ENCODE assay signal across 16 cellular contexts in genomic region chr12:54363047-54363446, GRCh38. TPM values are rescaled to one million over a fixed set of nuclear protein-coding genes. Genes with fewer than 3 reads are reported as not detected.
DNase-seq lines count a peak whose midpoint lies in the region; ATAC-seq and TF ChIP-seq lines count a peak whose summit lies in the region.
"Had no signal": no experiment of that assay in that cellular context is flagged by ENCODE, and none has a peak within 500 bp of the region (broad histone marks: within the 10 kb centered on the region; RNA-seq: fewer than 3 reads in every experiment).

No MANE protein-coding gene starts in this region.

- H3K27ac ChIP-seq in endodermal cell (ENCODE audit: low read depth, low read length) = no peak overlapping the region
- H3K27ac ChIP-seq: C4-2B had no signal

- H3K27ac Mint-ChIP-seq in activated CD8-positive, alpha-beta T cell treated with anti-CD3 and anti-CD28 coated beads, Interleukin-2, amount 10 ng/mL, durations not matched to agents 7 days and 5 days = peak overlapping the region; percentile 85
- H3K27ac Mint-ChIP-seq in activated CD8-positive, alpha-beta T cell treated with anti-CD3 and anti-CD28 coated beads for 36 hours = no peak overlapping the region
- H3K27ac Mint-ChIP-seq in endodermal cell (no peak overlapping the region), osteocyte (ENCODE audit: unreplicated experiment) (no peak overlapping the region)

- H3K4me3 Mint-ChIP-seq in activated CD8-positive, alpha-beta T cell treated with anti-CD3 and anti-CD28 coated beads, Interleukin-2, amount 10 ng/mL, durations not matched to agents 7 days and 5 days = no peak overlapping the region
- no peak overlapping the region for H3K4me3 Mint-ChIP-seq in activated CD8-positive, alpha-beta T cell treated with anti-CD3 and anti-CD28 coated beads for 36 hours
- H3K4me3 Mint-ChIP-seq in endodermal cell (no peak overlapping the region), osteocyte (ENCODE audit: unreplicated experiment) (no peak overlapping the region)
- H3K4me3 Mint-ChIP-seq: H9 had no signal

- H3K27me3 ChIP-seq in endodermal cell (ENCODE audit: control insufficient read depth, insufficient read depth, low read length, poor library complexity, severe bottlenecking) = peaks cover 4% of the 10 kb centered on the region
- H3K27me3 ChIP-seq: MG63 had no signal

- no peaks in the 10 kb centered on the region for H3K9me3 Mint-ChIP-seq in activated CD8-positive, alpha-beta T cell treated with anti-CD3 and anti-CD28 coated beads, Interleukin-2, amount 10 ng/mL, durations not matched to agents 7 days and 5 days (ENCODE audit: insufficient read depth)
- H3K9me3 Mint-ChIP-seq in activated CD8-positive, alpha-beta T cell treated with anti-CD3 and anti-CD28 coated beads for 36 hours = no peaks in the 10 kb centered on the region
- H3K9me3 Mint-ChIP-seq in endodermal cell = no peaks in the 10 kb centered on the region
- no peaks in the 10 kb centered on the region for H3K9me3 Mint-ChIP-seq in osteocyte (ENCODE audit: unreplicated experiment)
- H3K9me3 Mint-ChIP-seq: H9 had no signal

- intact Hi-C loops in activated CD8-positive, alpha-beta T cell treated with anti-CD3 and anti-CD28 coated beads for 36 hours (cut with micrococcal nuclease) = loop anchor here (5.0 kb wide), 2 partner anchors 36 to 71 kb away; partner anchors contain the start of gene COPZ1

- no peak for TF ChIP-seq CTCF in activated CD8-positive, alpha-beta T cell treated with anti-CD3 and anti-CD28 coated beads for 36 hours (IDR thresholded peaks at IDR 0.05)
- TF ChIP-seq CTCF in endodermal cell (conservative IDR thresholded peaks at IDR 0.05) (no peak), osteocyte (IDR thresholded peaks at IDR 0.05) (no peak)

- H3K4me3 ChIP-seq in endodermal cell (ENCODE audit: low read length) = no peak overlapping the region
- H3K4me3 ChIP-seq: MG63 had no signal

- 88 to 94% methylated on average over 7 to 8 of the region's 8 CpGs for WGBS in endodermal cell (ENCODE audit: insufficient coverage in 1 of 2, insufficient read length in 1 of 2), 2 experiments

- CTCF ChIA-PET in activated CD8-positive, alpha-beta T cell treated with anti-CD3 and anti-CD28 coated beads, Interleukin-2, amount 10 ng/mL, durations not matched to agents 7 days and 5 days (lab: Charles Lee) = interaction anchor here (0.7 to 3.0 kb wide), 8 partner anchors 9 to 149 kb away, joined by 3 to 24 read pairs (median 4); partner anchors contain the start of gene COPZ1
- CTCF ChIA-PET in activated CD8-positive, alpha-beta T cell treated with anti-CD3 and anti-CD28 coated beads for 36 hours (lab: Charles Lee) = interaction anchor here (1.0 to 9.0 kb wide), 7 partner anchors 17 to 143 kb away, joined by 3 to 117 read pairs (median 5); no protein-coding TSS in a partner anchor

- H3K4me1 ChIP-seq in endodermal cell (ENCODE audit: control insufficient read depth, insufficient read depth, low read length) = peaks cover 3% of the 10 kb centered on the region

- no peaks in the 10 kb centered on the region for H3K36me3 ChIP-seq in endodermal cell (ENCODE audit: control insufficient read depth, insufficient read depth, low read length)
- H3K36me3 ChIP-seq: MG63 had no signal

- peaks cover 4% of the 10 kb centered on the region for H3K27me3 Mint-ChIP-seq in activated CD8-positive, alpha-beta T cell treated with anti-CD3 and anti-CD28 coated beads, Interleukin-2, amount 10 ng/mL, durations not matched to agents 7 days and 5 days (ENCODE audit: low read depth)
- H3K27me3 Mint-ChIP-seq in activated CD8-positive, alpha-beta T cell treated with anti-CD3 and anti-CD28 coated beads for 36 hours = peaks cover 3% of the 10 kb centered on the region
- H3K27me3 Mint-ChIP-seq in endodermal cell (ENCODE audit: insufficient read depth) = peaks cover 32% of the 10 kb centered on the region
- H3K27me3 Mint-ChIP-seq in osteocyte (ENCODE audit: unreplicated experiment) = no peaks in the 10 kb centered on the region

- no peak for DNase-seq in activated CD8-positive, alpha-beta T cell treated with anti-CD3 and anti-CD28 coated beads, Interleukin-2, amount 10 ng/mL, durations not matched to agents 7 days and 5 days
- no peak for DNase-seq in activated CD8-positive, alpha-beta T cell treated with anti-CD3 and anti-CD28 coated beads for 36 hours
- peak; percentile 1 for DNase-seq in COLO668 (lab: John Stamatoyannopoulos, UW; ENCODE audit: unreplicated experiment)
- DNase-seq in endodermal cell = peak; percentile 46
- DNase-seq in osteocyte (ENCODE audit: extremely low spot score, unreplicated experiment) = no peak
- DNase-seq: 8988T, Caco-2, DMS53, H9, MG63, NCI-H1105, NCI-H1694 treated with DMSO at 0.1 percent for 48 hours, NCI-H69, PC-3 had no signal

- ATAC-seq in activated CD8-positive, alpha-beta T cell treated with anti-CD3 and anti-CD28 coated beads, Interleukin-2, amount 10 ng/mL, durations not matched to agents 7 days and 5 days = no peak
- no peak for ATAC-seq in activated CD8-positive, alpha-beta T cell treated with anti-CD3 and anti-CD28 coated beads for 36 hours
- ATAC-seq in HG03457 (IDR thresholded peaks at IDR 0.05; ENCODE audit: unreplicated experiment) = no peak
- ATAC-seq: PC-3 had no signal

- peaks cover 36% of the 10 kb centered on the region for H3K4me1 Mint-ChIP-seq in activated CD8-positive, alpha-beta T cell treated with anti-CD3 and anti-CD28 coated beads, Interleukin-2, amount 10 ng/mL, durations not matched to agents 7 days and 5 days (ENCODE audit: low read depth)
- H3K4me1 Mint-ChIP-seq in activated CD8-positive, alpha-beta T cell treated with anti-CD3 and anti-CD28 coated beads for 36 hours (ENCODE audit: low read depth) = peaks cover 28% of the 10 kb centered on the region
- H3K4me1 Mint-ChIP-seq in endodermal cell (peaks cover 6% of the 10 kb centered on the region), osteocyte (ENCODE audit: unreplicated experiment) (peaks cover 11% of the 10 kb centered on the region)

- H3K9me3 ChIP-seq in endodermal cell (ENCODE audit: control insufficient read depth, low read length) = no peaks in the 10 kb centered on the region
- H3K9me3 ChIP-seq: Caco-2, MG63 had no signal

- POLR2A ChIA-PET in activated CD8-positive, alpha-beta T cell treated with anti-CD3 and anti-CD28 coated beads, Interleukin-2, amount 10 ng/mL, durations not matched to agents 7 days and 5 days (lab: Charles Lee) = no interaction called here
- POLR2A ChIA-PET in activated CD8-positive, alpha-beta T cell treated with anti-CD3 and anti-CD28 coated beads for 36 hours (lab: Charles Lee) = interaction anchor here (0.9 to 1.5 kb wide), 3 partner anchors 11 to 76 kb away, joined by 3 to 6 read pairs (median 4); no protein-coding TSS in a partner anchor

- no peaks in the 10 kb centered on the region for H3K36me3 Mint-ChIP-seq in activated CD8-positive, alpha-beta T cell treated with anti-CD3 and anti-CD28 coated beads, Interleukin-2, amount 10 ng/mL, durations not matched to agents 7 days and 5 days (ENCODE audit: low read depth)
- no peaks in the 10 kb centered on the region for H3K36me3 Mint-ChIP-seq in activated CD8-positive, alpha-beta T cell treated with anti-CD3 and anti-CD28 coated beads for 36 hours (ENCODE audit: low read depth)
- H3K36me3 Mint-ChIP-seq in endodermal cell (ENCODE audit: low read depth) = no peaks in the 10 kb centered on the region
- no peaks in the 10 kb centered on the region for H3K36me3 Mint-ChIP-seq in osteocyte (ENCODE audit: unreplicated experiment)

- H3K9ac ChIP-seq in endodermal cell (ENCODE audit: extremely low read depth, low read length, poor library complexity, severe bottlenecking) = no peak overlapping the region

RNA-seq across cellular contexts. Expression of gene GPR84, which starts 1.2 kb away (rescaled TPM):
- under 1 TPM; 0.32 to 0.57 TPM for total RNA-seq in activated CD8-positive, alpha-beta T cell treated with anti-CD3 and anti-CD28 coated beads, Interleukin-2, amount 10 ng/mL, durations not matched to agents 7 days and 5 days
- total RNA-seq in activated CD8-positive, alpha-beta T cell treated with anti-CD3 and anti-CD28 coated beads for 36 hours = not detected
- not detected for total RNA-seq in endodermal cell
- polyA plus RNA-seq in endodermal cell (2013, experiment 1 of 2) = 0.11 TPM
- polyA plus RNA-seq in endodermal cell (2013, experiment 2 of 2) = not detected
- total RNA-seq in osteocyte = not detected in 2 replicates
- total RNA-seq: Caco-2, H9, PC-3 had no signal

RNA-seq across cellular contexts. Expression of gene ZNF385A, which starts 21.5 kb away (rescaled TPM):
- under 1 TPM; 0.55 to 0.74 TPM for total RNA-seq in activated CD8-positive, alpha-beta T cell treated with anti-CD3 and anti-CD28 coated beads, Interleukin-2, amount 10 ng/mL, durations not matched to agents 7 days and 5 days
- 1 to 10 TPM; 1.1 to 2.5 TPM for total RNA-seq in activated CD8-positive, alpha-beta T cell treated with anti-CD3 and anti-CD28 coated beads for 36 hours
- total RNA-seq in endodermal cell (10 to 100 TPM; 10.5 to 16.3 TPM), osteocyte (12.3 and 12.7 TPM in 2 replicates)
- polyA plus RNA-seq in endodermal cell (2013, experiment 1 of 2) = 39.3 TPM
- 35.5 TPM for polyA plus RNA-seq in endodermal cell (2013, experiment 2 of 2)

RNA-seq across cellular contexts. Expression of gene COPZ1, which starts 38.1 kb away (rescaled TPM):
- 100 to 1,000 TPM; 105 to 112 TPM for total RNA-seq in activated CD8-positive, alpha-beta T cell treated with anti-CD3 and anti-CD28 coated beads, Interleukin-2, amount 10 ng/mL, durations not matched to agents 7 days and 5 days
- total RNA-seq in activated CD8-positive, alpha-beta T cell treated with anti-CD3 and anti-CD28 coated beads for 36 hours = 10 to 100 TPM; 75.8 to 78.4 TPM
- 100 to 1,000 TPM; 153 to 183 TPM for total RNA-seq in endodermal cell
- 138 TPM for polyA plus RNA-seq in endodermal cell (2013, experiment 1 of 2)
- 134 TPM for polyA plus RNA-seq in endodermal cell (2013, experiment 2 of 2)
- total RNA-seq in osteocyte = 126 and 136 TPM in 2 replicates

RNA-seq across cellular contexts. Expression of gene ITGA5, which starts 56.0 kb away (rescaled TPM):
- 10 to 100 TPM; 65.0 to 69.1 TPM for total RNA-seq in activated CD8-positive, alpha-beta T cell treated with anti-CD3 and anti-CD28 coated beads, Interleukin-2, amount 10 ng/mL, durations not matched to agents 7 days and 5 days
- total RNA-seq in activated CD8-positive, alpha-beta T cell treated with anti-CD3 and anti-CD28 coated beads for 36 hours = 10 to 100 TPM; 35.2 to 36.6 TPM
- total RNA-seq in endodermal cell (100 to 1,000 TPM; 189 to 243 TPM), osteocyte (98.4 and 100 TPM in 2 replicates)
- polyA plus RNA-seq in endodermal cell (2013, experiment 1 of 2) = 71.1 TPM
- polyA plus RNA-seq in endodermal cell (2013, experiment 2 of 2) = 77.0 TPM

Comparison
In these comparisons a context has a peak if more than half of its experiments do, and no peak if none do; other contexts are left out.
1. DNase-seq: peak in COLO668 (single experiment) and endodermal cell (single experiment); none in activated CD8-positive, alpha-beta T cell treated with anti-CD3 and anti-CD28 coated beads, Interleukin-2, amount 10 ng/mL, durations not matched to agents 7 days and 5 days (single experiment), activated CD8-positive, alpha-beta T cell treated with anti-CD3 and anti-CD28 coated beads for 36 hours (single experiment) and osteocyte (single experiment).